1 cellular context compared by ENCODE assay signal in the genomic region with DNA sequence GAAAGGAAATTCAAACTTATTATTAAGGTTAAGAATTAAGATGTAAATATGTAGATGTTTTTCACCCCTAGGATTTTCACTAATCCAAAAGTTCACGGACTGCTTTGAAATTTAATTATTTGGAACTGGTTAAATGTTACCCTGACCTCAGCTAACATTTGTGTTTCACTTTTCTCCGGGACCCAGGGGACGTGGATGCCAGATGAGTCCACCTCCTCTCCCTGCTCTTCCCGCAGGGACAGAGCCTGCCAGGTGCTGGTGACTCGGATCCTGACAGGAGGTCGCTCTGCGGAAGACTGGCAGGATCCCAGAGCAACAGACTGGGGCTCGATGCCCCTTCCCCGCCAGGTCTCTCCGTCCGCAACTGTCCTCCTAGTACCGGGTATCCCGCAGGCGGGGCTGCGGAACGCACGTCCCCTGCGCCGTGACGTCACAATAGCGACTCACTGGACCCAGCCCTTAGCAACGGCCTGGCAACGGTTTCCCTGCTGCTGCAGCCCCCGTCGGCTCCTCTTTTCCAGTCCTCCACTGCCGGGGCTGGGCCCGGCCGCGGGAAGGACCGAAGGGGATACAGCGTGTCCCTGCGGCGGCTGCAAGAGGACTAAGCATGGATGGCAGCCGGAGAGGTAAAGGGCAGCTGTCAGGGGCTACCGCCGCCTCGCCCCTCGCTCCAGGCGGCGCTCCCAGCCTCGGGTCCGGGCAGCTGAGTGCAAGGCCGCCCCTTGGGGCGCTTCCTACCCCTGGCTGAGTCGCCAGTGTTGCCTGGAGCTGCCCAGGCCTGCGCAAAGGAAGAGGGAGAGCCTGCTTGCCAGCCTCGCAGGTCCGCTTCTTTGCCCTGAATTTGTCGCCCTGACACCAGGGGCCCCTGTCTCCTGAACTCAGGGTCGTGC.
TF ChIP-seq lines count a peak whose summit lies in the region.

A gene with protein sequence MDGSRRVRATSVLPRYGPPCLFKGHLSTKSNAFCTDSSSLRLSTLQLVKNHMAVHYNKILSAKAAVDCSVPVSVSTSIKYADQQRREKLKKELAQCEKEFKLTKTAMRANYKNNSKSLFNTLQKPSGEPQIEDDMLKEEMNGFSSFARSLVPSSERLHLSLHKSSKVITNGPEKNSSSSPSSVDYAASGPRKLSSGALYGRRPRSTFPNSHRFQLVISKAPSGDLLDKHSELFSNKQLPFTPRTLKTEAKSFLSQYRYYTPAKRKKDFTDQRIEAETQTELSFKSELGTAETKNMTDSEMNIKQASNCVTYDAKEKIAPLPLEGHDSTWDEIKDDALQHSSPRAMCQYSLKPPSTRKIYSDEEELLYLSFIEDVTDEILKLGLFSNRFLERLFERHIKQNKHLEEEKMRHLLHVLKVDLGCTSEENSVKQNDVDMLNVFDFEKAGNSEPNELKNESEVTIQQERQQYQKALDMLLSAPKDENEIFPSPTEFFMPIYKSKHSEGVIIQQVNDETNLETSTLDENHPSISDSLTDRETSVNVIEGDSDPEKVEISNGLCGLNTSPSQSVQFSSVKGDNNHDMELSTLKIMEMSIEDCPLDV (plus strand): TSS at position 446 of the 890 bp plus-strand sequence. CDS start 162 bp downstream, at position 608.

TF ChIP-seq in IMR-90, 13 proteins besides CTCF, POLR2A, EP300 and RAD21:
- TF ChIP-seq USF2 (IDR thresholded peaks at IDR 0.05; ENCODE audit: low read depth, low read length) (no peak), CEBPB (IDR thresholded peaks at IDR 0.05; ENCODE audit: low read depth, low read length) (no peak), MXI1 (IDR thresholded peaks at IDR 0.05; ENCODE audit: borderline replicate concordance, low read depth, low read length) (peak; percentile 72; the same call in 1 of the 2 replicates), SMC3 (IDR thresholded peaks at IDR 0.05; ENCODE audit: low read depth, low read length) (no peak), MAZ (IDR thresholded peaks at IDR 0.05; ENCODE audit: borderline replicate concordance, low read depth, low read length) (peak; percentile 75; the same call in 1 of the 2 replicates), CHD1 (IDR thresholded peaks at IDR 0.05; ENCODE audit: low read depth, low read length) (no peak), FOS (IDR thresholded peaks at IDR 0.05; ENCODE audit: low read depth, low read length) (no peak), BHLHE40 (IDR thresholded peaks at IDR 0.05; ENCODE audit: low read depth, low read length) (no peak), RCOR1 (IDR thresholded peaks at IDR 0.05; ENCODE audit: insufficient replicate concordance, low read length) (no peak), RFX5 (IDR thresholded peaks at IDR 0.05; ENCODE audit: low read depth, low read length) (no peak), NFE2L2 (IDR thresholded peaks at IDR 0.05; ENCODE audit: low read depth, low read length) (no peak), MAFK (IDR thresholded peaks at IDR 0.05; ENCODE audit: low read depth, low read length) (no peak)
- TF ChIP-seq, protein P1, sequence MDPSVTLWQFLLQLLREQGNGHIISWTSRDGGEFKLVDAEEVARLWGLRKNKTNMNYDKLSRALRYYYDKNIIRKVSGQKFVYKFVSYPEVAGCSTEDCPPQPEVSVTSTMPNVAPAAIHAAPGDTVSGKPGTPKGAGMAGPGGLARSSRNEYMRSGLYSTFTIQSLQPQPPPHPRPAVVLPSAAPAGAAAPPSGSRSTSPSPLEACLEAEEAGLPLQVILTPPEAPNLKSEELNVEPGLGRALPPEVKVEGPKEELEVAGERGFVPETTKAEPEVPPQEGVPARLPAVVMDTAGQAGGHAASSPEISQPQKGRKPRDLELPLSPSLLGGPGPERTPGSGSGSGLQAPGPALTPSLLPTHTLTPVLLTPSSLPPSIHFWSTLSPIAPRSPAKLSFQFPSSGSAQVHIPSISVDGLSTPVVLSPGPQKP (IDR thresholded peaks at IDR 0.05; ENCODE audit: borderline replicate concordance, low read depth, low read length) = no peak
